ENCODE assay signal across 17 cellular contexts in the genomic region with DNA sequence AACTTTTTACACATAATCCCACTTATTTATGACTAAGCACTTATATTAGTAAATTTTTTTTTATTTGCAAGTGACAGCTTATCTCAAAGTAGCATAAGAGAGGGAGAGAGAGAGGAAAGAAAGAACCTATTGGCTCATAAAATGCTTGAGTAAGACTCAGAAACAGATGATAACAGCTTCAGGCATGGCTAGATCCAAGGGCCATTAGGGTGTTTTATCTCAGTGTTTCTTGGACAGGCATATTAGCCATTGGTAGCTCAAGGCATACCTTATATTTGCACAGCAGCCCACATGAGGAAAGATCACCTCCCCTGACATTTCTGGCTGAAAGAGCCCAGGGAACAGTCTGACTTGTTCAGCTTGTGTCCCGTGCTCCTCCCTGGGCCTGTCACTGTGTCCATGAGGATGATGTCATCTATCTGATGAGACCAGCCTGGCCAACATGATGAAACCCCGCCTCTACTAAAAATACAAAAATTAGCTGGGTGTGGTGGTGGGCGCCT.
DNase-seq lines count a peak whose midpoint lies in the region; ATAC-seq and TF ChIP-seq lines count a peak whose summit lies in the region.
"Had no signal": no experiment of that assay in that cellular context is flagged by ENCODE, and none has a peak within 500 bp of the region (broad histone marks: within the 10 kb centered on the region; RNA-seq: fewer than 3 reads in every experiment).

No MANE protein-coding gene starts in this region.

- no peak overlapping the region for H3K4me3 ChIP-seq in HEK293 (ENCODE audit: low read depth, low read length)
- H3K4me3 ChIP-seq in left lung, result no peak overlapping the region
- no peak overlapping the region for H3K4me3 ChIP-seq in subcutaneous abdominal adipose tissue (ENCODE audit: low read depth in 1 of 5, low read length in 5 of 5)
- H3K4me3 ChIP-seq: lower lobe of right lung, SK-N-MC had no signal

- H3K27ac ChIP-seq in HEK293 (ENCODE audit: extremely low read depth, low read depth, low read length) (no peak overlapping the region), left lung (peak overlapping the region; percentile 43 to 67), subcutaneous abdominal adipose tissue (ENCODE audit: low read depth, low read length) (peak overlapping the region; percentile 37)
- H3K27ac ChIP-seq: lower lobe of right lung, SK-N-MC had no signal

- no peaks in the 10 kb centered on the region for H3K36me3 ChIP-seq in HEK293 (ENCODE audit: control insufficient read depth in 2 of 2, insufficient read depth in 1 of 2, low read length in 2 of 2)
- H3K36me3 ChIP-seq in left lung, result peaks cover 0 to 33% of the 10 kb centered on the region in 2 donors
- H3K36me3 ChIP-seq in subcutaneous abdominal adipose tissue (ENCODE audit: control insufficient read depth in 5 of 5, insufficient read depth in 5 of 5, low read length in 5 of 5), result no peaks in the 10 kb centered on the region
- H3K36me3 ChIP-seq: lower lobe of right lung had no signal

- ATAC-seq in esophagus mucosa (peak; percentile 53), left lung (peak; percentile 36), GM18517 (IDR thresholded peaks at IDR 0.05; ENCODE audit: unreplicated experiment) (no peak)
- ATAC-seq: natural killer cell; stimulated activated memory B cell treated with anti-CD40 and anti-IgM and Interleukin-4, amounts not matched to agents 10 μg/mL and 1 μg/mL and 100 μg/mL, for 72 hours had no signal

- no peak overlapping the region for H3K9ac ChIP-seq in subcutaneous abdominal adipose tissue (ENCODE audit: low read length in 5 of 5)

- H3K9me3 ChIP-seq in HEK293 (ENCODE audit: control insufficient read depth, insufficient read depth, low read depth, low read length) (no peaks in the 10 kb centered on the region), left lung (no peaks in the 10 kb centered on the region), subcutaneous abdominal adipose tissue (ENCODE audit: control insufficient read depth in 5 of 5, low read length in 5 of 5) (no peaks in the 10 kb centered on the region)
- H3K9me3 ChIP-seq: lower lobe of right lung had no signal

- DNase-seq in left lung, result no peak
- DNase-seq in D341Med (ENCODE audit: low spot score), result no peak
- DNase-seq in epidermal melanocyte (ENCODE audit: insufficient read length, low spot score), result no peak
- DNase-seq in NOMO-1 treated with dmso at 0.1 percent for 144 hours (lab: John Stamatoyannopoulos, UW; ENCODE audit: unreplicated experiment), result no peak
- DNase-seq: activated CD4-positive, alpha-beta T cell treated with anti-CD3 and anti-CD28 coated beads, Interleukin-2, amount 50 U/mL, for 48 hours; activated T-cell treated with anti-CD3 and anti-CD28 coated beads, Interleukin-2, amount 50 U/mL, for 48 hours; Kasumi-1; lower lobe of right lung; natural killer cell; NCI-H1436; OCI-M1 had no signal

- no peaks in the 10 kb centered on the region for H3K4me1 ChIP-seq in HEK293 (ENCODE audit: control insufficient read depth, insufficient read depth, low read length)
- peaks cover 31 to 46% of the 10 kb centered on the region in 2 donors for H3K4me1 ChIP-seq in left lung
- peaks cover 10 to 60% (median 52%) of the 10 kb centered on the region in 5 donors for H3K4me1 ChIP-seq in subcutaneous abdominal adipose tissue (ENCODE audit: control insufficient read depth in 5 of 5, insufficient read depth in 5 of 5, low read length in 5 of 5)

- H3K27me3 ChIP-seq in left lung (no peaks in the 10 kb centered on the region), subcutaneous abdominal adipose tissue (ENCODE audit: control insufficient read depth in 5 of 5, insufficient read depth in 4 of 5, low read length in 5 of 5) (no peaks in the 10 kb centered on the region)

- intact Hi-C loops in left lung (cut with DNase I), result no loop called here

- POLR2A ChIA-PET in HEK293 (lab: Yijun Ruan, JAX), result interaction anchor here (0.6 kb wide), 1 partner anchor 22 kb away, joined by 3 read pairs; no protein-coding TSS in a partner anchor

- TF ChIP-seq CTCF in HEK293 (tag by site-specific recombination; IDR thresholded peaks at IDR 0.05), result no peak
- no peak for TF ChIP-seq CTCF in left lung (IDR thresholded peaks at IDR 0.05)

- CTCF ChIA-PET in HEK293 (lab: Yijun Ruan, JAX), result interaction anchor here (1.5 kb wide), 1 partner anchor 185 kb away, joined by 5 read pairs; no protein-coding TSS in a partner anchor

TF ChIP-seq in HEK293, 187 proteins besides CTCF, POLR2A, EP300 and RAD21:
- 0 out of 2 replicates have a peak, but pooled peaks have one; percentile 24 for TF ChIP-seq ZFHX2 (tag by site-specific recombination; conservative IDR thresholded peaks at IDR 0.05)
- no peak for TF ChIP-seq ZNF239 (tag by site-specific recombination; IDR thresholded peaks at IDR 0.05)
- no peak for TF ChIP-seq ZNF549 (tag by site-specific recombination; IDR thresholded peaks at IDR 0.05)
- TF ChIP-seq, protein P1, sequence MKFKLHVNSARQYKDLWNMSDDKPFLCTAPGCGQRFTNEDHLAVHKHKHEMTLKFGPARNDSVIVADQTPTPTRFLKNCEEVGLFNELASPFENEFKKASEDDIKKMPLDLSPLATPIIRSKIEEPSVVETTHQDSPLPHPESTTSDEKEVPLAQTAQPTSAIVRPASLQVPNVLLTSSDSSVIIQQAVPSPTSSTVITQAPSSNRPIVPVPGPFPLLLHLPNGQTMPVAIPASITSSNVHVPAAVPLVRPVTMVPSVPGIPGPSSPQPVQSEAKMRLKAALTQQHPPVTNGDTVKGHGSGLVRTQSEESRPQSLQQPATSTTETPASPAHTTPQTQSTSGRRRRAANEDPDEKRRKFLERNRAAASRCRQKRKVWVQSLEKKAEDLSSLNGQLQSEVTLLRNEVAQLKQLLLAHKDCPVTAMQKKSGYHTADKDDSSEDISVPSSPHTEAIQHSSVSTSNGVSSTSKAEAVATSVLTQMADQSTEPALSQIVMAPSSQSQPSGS (tag by site-specific recombination; IDR thresholded peaks at IDR 0.05; ENCODE audit: low read depth), result 0 out of 2 replicates have a peak, but pooled peaks have one; percentile 32
